11 cellular contexts compared by ENCODE assay signal in the genomic region with DNA sequence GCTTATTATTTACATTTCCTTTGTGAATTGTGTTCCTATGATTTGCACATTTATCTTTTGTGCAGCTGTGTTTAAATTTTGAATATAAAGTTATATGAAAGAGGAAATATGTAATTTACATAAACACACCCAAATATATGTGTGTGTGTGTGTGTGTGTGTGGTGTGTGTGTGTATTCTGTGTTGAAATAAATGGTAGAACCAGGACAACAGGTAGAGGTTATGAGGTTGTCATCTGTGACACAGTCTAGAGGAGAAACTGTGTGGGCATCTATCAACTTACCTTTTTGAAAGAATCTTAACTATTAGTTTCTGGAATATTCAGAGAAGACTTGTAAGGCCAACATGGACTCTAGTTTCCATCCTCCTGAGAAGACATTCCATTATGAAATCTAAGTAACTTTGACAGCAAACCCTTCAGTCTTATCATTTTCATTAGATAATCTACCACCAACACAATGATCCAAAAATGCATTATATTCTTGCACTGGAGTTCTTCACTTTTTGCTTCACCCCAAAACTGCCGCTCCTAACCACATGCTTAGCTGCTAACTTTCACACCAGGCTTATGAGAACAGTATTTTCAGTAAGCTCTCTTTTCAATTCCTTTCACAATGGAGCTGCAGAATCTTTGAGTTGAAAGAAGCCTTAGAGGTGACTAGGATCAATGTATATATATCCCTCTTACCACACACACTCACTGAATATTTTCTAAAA. TPM values are rescaled to one million over a fixed set of nuclear protein-coding genes. Genes with fewer than 3 reads are reported as not detected.
DNase-seq lines count a peak whose midpoint lies in the region; ATAC-seq and TF ChIP-seq lines count a peak whose summit lies in the region.
"Had no signal": no experiment of that assay in that cellular context is flagged by ENCODE, and none has a peak within 500 bp of the region (broad histone marks: within the 10 kb centered on the region; RNA-seq: fewer than 3 reads in every experiment).

No MANE protein-coding gene starts in this region.

- H2AFZ ChIP-seq in SK-N-SH (ENCODE audit: low read depth): peak overlapping the region; percentile 4; the same call in 1 of the 2 replicates
- no peak overlapping the region for H2AFZ ChIP-seq in Loucy (ENCODE audit: low read length)

- H3K27ac ChIP-seq in SK-N-SH (ENCODE audit: low read depth in 2 of 2, low read length in 1 of 2): no peak overlapping the region
- peak overlapping the region; percentile 97 for H3K27ac ChIP-seq in neutrophil
- H3K27ac ChIP-seq: A549, psoas muscle had no signal

- H3K27me3 ChIP-seq in SK-N-SH (ENCODE audit: insufficient read depth) (no peaks in the 10 kb centered on the region), Loucy (ENCODE audit: insufficient read depth, low read length, poor library complexity, severe bottlenecking) (no peaks in the 10 kb centered on the region), neutrophil (no peaks in the 10 kb centered on the region)

- H3K9me3 ChIP-seq in SK-N-SH (no peaks in the 10 kb centered on the region), Loucy (ENCODE audit: insufficient read depth, low read depth, low read length) (no peaks in the 10 kb centered on the region), neutrophil (no peaks in the 10 kb centered on the region)
- H3K9me3 ChIP-seq: A549, psoas muscle had no signal

- CTCF ChIA-PET in SK-N-SH (lab: Yijun Ruan, JAX): interaction anchor here (0.5 to 0.6 kb wide), 2 partner anchors 11 to 111 kb away, joined by 3 read pairs; no protein-coding TSS in a partner anchor

- 90% methylated on average over 1 of the region's 1 CpG for WGBS in SK-N-SH (ENCODE audit: low lambda C conversion rate)

- ATAC-seq in SK-N-SH treated with all-trans-retinoic acid at 6 μM for 48 hours: no peak
- ATAC-seq in HG02610 (IDR thresholded peaks at IDR 0.05; ENCODE audit: unreplicated experiment): peak; percentile 36
- ATAC-seq in Right ventricle myocardium inferior: no peak
- ATAC-seq: A549, psoas muscle had no signal

- TF ChIP-seq RAD21 in SK-N-SH (IDR thresholded peaks at IDR 0.05; ENCODE audit: low read length): no peak

- H3K4me2 ChIP-seq in SK-N-SH (no peak overlapping the region), Loucy (ENCODE audit: low read depth, low read length, poor library complexity, severe bottlenecking) (peak overlapping the region; percentile 57)
- H3K4me2 ChIP-seq: A549 had no signal

- TF ChIP-seq CTCF in SK-N-SH (IDR thresholded peaks at IDR 0.05) (no peak), Loucy (conservative IDR thresholded peaks at IDR 0.05; ENCODE audit: low read length) (no peak), neutrophil (IDR thresholded peaks at IDR 0.05) (no peak)

- intact Hi-C loops in Right ventricle myocardium inferior (cut with DNase I): no loop called here

- H3K79me2 ChIP-seq in SK-N-SH (ENCODE audit: insufficient read depth): no peaks in the 10 kb centered on the region
- H3K79me2 ChIP-seq in Loucy (ENCODE audit: insufficient read depth, low read length): peaks cover 96% of the 10 kb centered on the region

- DNase-seq in SK-N-SH: no peak
- DNase-seq in stimulated activated CD4-positive, alpha-beta T cell treated with anti-CD3 and anti-CD28 coated beads, Interleukin-4, amount 100 ng/mL, for 4 hours: no peak
- no peak for DNase-seq in COLO668 (lab: John Stamatoyannopoulos, UW; ENCODE audit: unreplicated experiment)
- DNase-seq in Right ventricle myocardium inferior (ENCODE audit: missing footprints): no peak
- DNase-seq: activated CD4-positive, alpha-beta T cell treated with anti-CD3 and anti-CD28 coated beads for 4 hours; psoas muscle had no signal

- H3F3A ChIP-seq in SK-N-SH (replicated peaks; ENCODE audit: insufficient read depth) (peaks cover 26% of the 10 kb centered on the region), Loucy (ENCODE audit: low read depth) (peaks cover 13% of the 10 kb centered on the region)

- no peak for TF ChIP-seq EP300 in SK-N-SH (IDR thresholded peaks at IDR 0.05; ENCODE audit: borderline replicate concordance in 1 of 2, low read depth in 1 of 2, low read length in 1 of 2)

- H3K36me3 ChIP-seq in SK-N-SH (replicated peaks in 1 of 2; ENCODE audit: control insufficient read depth in 1 of 2, insufficient read depth in 2 of 2, low read length in 1 of 2) (no peaks in the 10 kb centered on the region), Loucy (ENCODE audit: insufficient read depth, low read length) (peaks cover 50% of the 10 kb centered on the region), neutrophil (peaks cover 18% of the 10 kb centered on the region)

- POLR2A ChIA-PET in SK-N-SH (lab: Yijun Ruan, JAX): no interaction called here

- no peak overlapping the region for H3K9ac ChIP-seq in SK-N-SH
- H3K9ac ChIP-seq in Loucy (ENCODE audit: low read depth, low read length, poor library complexity, severe bottlenecking): peak overlapping the region; percentile 37

- H3K4me3 ChIP-seq in SK-N-SH (ENCODE audit: low read depth in 2 of 2, low read length in 1 of 2): no peak overlapping the region
- H3K4me3 ChIP-seq in Loucy (ENCODE audit: low read length, poor library complexity, severe bottlenecking): peak overlapping the region; percentile 38
- peak overlapping the region; percentile 38 to 39 for H3K4me3 ChIP-seq in neutrophil (ENCODE audit: low read depth in 1 of 2, low read length in 1 of 2)
- H3K4me3 ChIP-seq: A549, psoas muscle had no signal

- H3K4me1 ChIP-seq in SK-N-SH (ENCODE audit: control insufficient read depth in 1 of 2, insufficient read depth in 2 of 2, low read depth in 1 of 2, low read length in 1 of 2) (peaks cover 21 to 22% of the 10 kb centered on the region in 2 experiments; a peak in 3 of 4 replicates), Loucy (ENCODE audit: insufficient read depth, low read length, poor library complexity, severe bottlenecking) (peaks cover 75% of the 10 kb centered on the region), neutrophil (ENCODE audit: control insufficient read depth in 1 of 2, insufficient read depth in 1 of 2, low read depth in 1 of 2, low read length in 1 of 2) (peaks cover 99% of the 10 kb centered on the region in 2 experiments)
- H3K4me1 ChIP-seq: A549, psoas muscle had no signal

- H4K20me1 ChIP-seq in SK-N-SH (ENCODE audit: insufficient read depth): no peaks in the 10 kb centered on the region
- peaks cover 64% of the 10 kb centered on the region for H4K20me1 ChIP-seq in Loucy (ENCODE audit: insufficient read depth, low read length, poor library complexity, severe bottlenecking)

- no peaks in the 10 kb centered on the region for H3K9me2 ChIP-seq in SK-N-SH
- no peaks in the 10 kb centered on the region for H3K9me2 ChIP-seq in Loucy (replicated peaks; ENCODE audit: low read depth, low read length)

TF ChIP-seq in SK-N-SH, 30 proteins besides CTCF, POLR2A, EP300 and RAD21:
- no peak for TF ChIP-seq TAF1 (IDR thresholded peaks at IDR 0.05; ENCODE audit: borderline replicate concordance, low read depth, low read length)
- TF ChIP-seq ELF1 (IDR thresholded peaks at IDR 0.05): no peak
- no peak for TF ChIP-seq TEAD4 (IDR thresholded peaks at IDR 0.05; ENCODE audit: borderline replicate concordance, insufficient read depth)
- TF ChIP-seq SIN3A (IDR thresholded peaks at IDR 0.05; ENCODE audit: borderline replicate concordance, low read depth, low read length): no peak
- no peak for TF ChIP-seq RCOR1 (IDR thresholded peaks at IDR 0.05; ENCODE audit: low read length)
- TF ChIP-seq, protein P1, sequence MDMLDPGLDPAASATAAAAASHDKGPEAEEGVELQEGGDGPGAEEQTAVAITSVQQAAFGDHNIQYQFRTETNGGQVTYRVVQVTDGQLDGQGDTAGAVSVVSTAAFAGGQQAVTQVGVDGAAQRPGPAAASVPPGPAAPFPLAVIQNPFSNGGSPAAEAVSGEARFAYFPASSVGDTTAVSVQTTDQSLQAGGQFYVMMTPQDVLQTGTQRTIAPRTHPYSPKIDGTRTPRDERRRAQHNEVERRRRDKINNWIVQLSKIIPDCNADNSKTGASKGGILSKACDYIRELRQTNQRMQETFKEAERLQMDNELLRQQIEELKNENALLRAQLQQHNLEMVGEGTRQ (IDR thresholded peaks at IDR 0.05; ENCODE audit: borderline replicate concordance, low read depth, low read length): no peak

TF ChIP-seq in SK-N-SH treated with all-trans-retinoic acid at 6 μM for 48 hours, 23 proteins besides CTCF, POLR2A, EP300 and RAD21 (continues in another document):
- no peak for TF ChIP-seq ZFP3 (CRISPR knock-in tag; IDR thresholded peaks at IDR 0.05)
- TF ChIP-seq TOX (CRISPR knock-in tag; IDR thresholded peaks at IDR 0.05; ENCODE audit: borderline replicate concordance): no peak
- TF ChIP-seq, protein P2, sequence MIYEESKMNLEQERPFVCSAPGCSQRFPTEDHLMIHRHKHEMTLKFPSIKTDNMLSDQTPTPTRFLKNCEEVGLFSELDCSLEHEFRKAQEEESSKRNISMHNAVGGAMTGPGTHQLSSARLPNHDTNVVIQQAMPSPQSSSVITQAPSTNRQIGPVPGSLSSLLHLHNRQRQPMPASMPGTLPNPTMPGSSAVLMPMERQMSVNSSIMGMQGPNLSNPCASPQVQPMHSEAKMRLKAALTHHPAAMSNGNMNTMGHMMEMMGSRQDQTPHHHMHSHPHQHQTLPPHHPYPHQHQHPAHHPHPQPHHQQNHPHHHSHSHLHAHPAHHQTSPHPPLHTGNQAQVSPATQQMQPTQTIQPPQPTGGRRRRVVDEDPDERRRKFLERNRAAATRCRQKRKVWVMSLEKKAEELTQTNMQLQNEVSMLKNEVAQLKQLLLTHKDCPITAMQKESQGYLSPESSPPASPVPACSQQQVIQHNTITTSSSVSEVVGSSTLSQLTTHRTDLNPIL (CRISPR knock-in tag; IDR thresholded peaks at IDR 0.05; ENCODE audit: low read depth): no peak
- no peak for TF ChIP-seq SNAI2 (CRISPR knock-in tag; IDR thresholded peaks at IDR 0.05)

RNA-seq across cellular contexts. Expression of gene PTPRC, which starts 21.7 kb away (rescaled TPM):
- polyA plus RNA-seq in SK-N-SH (2012; rRNA removed): 0.03 and 0.11 TPM in 2 replicates
- 0.05 and 0.06 TPM in 2 replicates for polyA plus RNA-seq in SK-N-SH (2012; cell fraction: cytosol; rRNA removed)
- polyA plus RNA-seq in SK-N-SH (2012; cell fraction: nucleus; rRNA removed): 0.10 TPM in 1 of 2 replicates, not detected in the other
- total RNA-seq in Right ventricle myocardium inferior: 9.7 TPM
- polyA plus RNA-seq: A549 had no signal

Comparison
In these comparisons a context has a peak if more than half of its experiments do, and no peak if none do; other contexts are left out.
1. H3K4me3 ChIP-seq: peak in Loucy (single experiment) and neutrophil (2 of 2); none in SK-N-SH (0 of 2).